In genomic region chr9:93031629-93032431, GRCh38 we compare ENCODE assay signal across 13 cellular contexts. TPM values are rescaled to one million over a fixed set of nuclear protein-coding genes. Genes with fewer than 3 reads are reported as not detected.
A peak's percentile ranks its signal among the peaks of the same experiment; 100 is the strongest.
DNase-seq lines count a peak whose midpoint lies in the region; ATAC-seq and TF ChIP-seq lines count a peak whose summit lies in the region.
"Had no signal": no experiment of that assay in that cellular context is flagged by ENCODE, and none has a peak within 500 bp of the region (broad histone marks: within the 10 kb centered on the region; RNA-seq: fewer than 3 reads in every experiment).

No MANE protein-coding gene starts in this region.

- no peak for TF ChIP-seq POLR2A in breast epithelium (IDR thresholded peaks at IDR 0.05)

- CTCF ChIA-PET in MCF 10A (lab: Yijun Ruan, JAX) (interaction anchor here (1.2 kb wide), 1 partner anchor 17 kb away, joined by 3 read pairs; no protein-coding TSS in a partner anchor), T-cell (lab: Charles Lee) (no interaction called here)

- H3K4me3 ChIP-seq in breast epithelium, result no peak overlapping the region
- H3K4me3 ChIP-seq: Peyer's patch had no signal

- no peaks in the 10 kb centered on the region for H3K4me1 ChIP-seq in breast epithelium
- H3K4me1 ChIP-seq: Peyer's patch had no signal

- no peak for ATAC-seq in T-cell (replicated peaks in 1 of 4)
- ATAC-seq in stimulated activated naive CD8-positive, alpha-beta T cell treated with anti-CD3 and anti-CD28 coated beads, Interleukin-15, amount 100 ng/mL, for 72 hours, result no peak

- no TSS peak for BruUV-seq in MCF 10A (replicated peaks; lab: Mats Ljungman, UMichigan)

- DNase-seq in MCF 10A (ENCODE audit: unreplicated experiment), result peak; percentile 22
- DNase-seq in breast epithelium (ENCODE audit: low spot score in 2 of 2), result no peak
- DNase-seq in T-cell, result no peak
- peak; percentile 37 for DNase-seq in globus pallidus (ENCODE audit: low spot score)
- no peak for DNase-seq in stimulated activated naive CD8-positive, alpha-beta T cell treated with anti-CD3 and anti-CD28 coated beads, Interleukin-15, amount 100 ng/mL, for 72 hours
- DNase-seq in NCI-H2171 treated with DMSO at 0.1 percent for 48 hours (lab: John Stamatoyannopoulos, UW), result no peak
- no peak for DNase-seq in NCI-H146 (lab: John Stamatoyannopoulos, UW)
- DNase-seq in chondrocyte (ENCODE audit: low spot score), result no peak
- DNase-seq: NCI-H1105; NCI-H510A; Peyer's patch; stimulated activated CD4-positive, alpha-beta T cell treated with anti-CD3 and anti-CD28 coated beads, Interleukin-2, amount 100 ng/mL, for 24 hours had no signal

- H3K36me3 Mint-ChIP-seq in MCF 10A (ENCODE audit: insufficient read depth, unreplicated experiment) (no peaks in the 10 kb centered on the region), T-cell (peaks cover 58% of the 10 kb centered on the region), chondrocyte (ENCODE audit: low read depth) (no peaks in the 10 kb centered on the region)

- H3K27me3 Mint-ChIP-seq in MCF 10A (ENCODE audit: insufficient read depth, unreplicated experiment), result peaks cover 41% of the 10 kb centered on the region
- H3K27me3 Mint-ChIP-seq in T-cell, result no peaks in the 10 kb centered on the region
- no peaks in the 10 kb centered on the region for H3K27me3 Mint-ChIP-seq in stimulated activated naive CD8-positive, alpha-beta T cell treated with anti-CD3 and anti-CD28 coated beads, Interleukin-15, amount 100 ng/mL, for 72 hours
- H3K27me3 Mint-ChIP-seq in chondrocyte (ENCODE audit: low read depth), result peaks cover 31% of the 10 kb centered on the region

- H3K27ac ChIP-seq in breast epithelium, result no peak overlapping the region
- H3K27ac ChIP-seq: Peyer's patch had no signal

- H3K9me3 ChIP-seq in breast epithelium, result no peaks in the 10 kb centered on the region
- H3K9me3 ChIP-seq: Peyer's patch had no signal

- H3K36me3 ChIP-seq in breast epithelium, result no peaks in the 10 kb centered on the region
- H3K36me3 ChIP-seq: Peyer's patch had no signal

- H3K4me1 Mint-ChIP-seq in MCF 10A (ENCODE audit: insufficient read depth, unreplicated experiment) (no peaks in the 10 kb centered on the region), T-cell (peaks cover 75 to 85% (median 77%) of the 10 kb centered on the region in 3 donors), chondrocyte (ENCODE audit: low read depth) (peaks cover 3% of the 10 kb centered on the region)
- H3K4me1 Mint-ChIP-seq in stimulated activated naive CD8-positive, alpha-beta T cell treated with anti-CD3 and anti-CD28 coated beads, Interleukin-15, amount 100 ng/mL, for 72 hours, result peaks cover 64% of the 10 kb centered on the region

- H3K9me3 Mint-ChIP-seq in MCF 10A (ENCODE audit: unreplicated experiment) (no peaks in the 10 kb centered on the region), T-cell (no peaks in the 10 kb centered on the region), chondrocyte (ENCODE audit: low read depth) (no peaks in the 10 kb centered on the region)
- no peaks in the 10 kb centered on the region for H3K9me3 Mint-ChIP-seq in stimulated activated naive CD8-positive, alpha-beta T cell treated with anti-CD3 and anti-CD28 coated beads, Interleukin-15, amount 100 ng/mL, for 72 hours

- TF ChIP-seq CTCF in MCF 10A (IDR thresholded peaks at IDR 0.05; ENCODE audit: unreplicated experiment) (no peak), breast epithelium (IDR thresholded peaks at IDR 0.05) (no peak), chondrocyte (IDR thresholded peaks at IDR 0.05) (no peak)

- intact Hi-C loops in MCF 10A (cut with micrococcal nuclease) (no loop called here), breast epithelium (cut with DNase I; ENCODE audit: low total_unique reads) (no loop called here)

- POLR2A ChIA-PET in MCF 10A (lab: Yijun Ruan, JAX) (interaction anchor here (0.7 kb wide), 1 partner anchor 89 kb away, joined by 3 read pairs; no protein-coding TSS in a partner anchor), T-cell (lab: Charles Lee) (no interaction called here)

- H3K27ac Mint-ChIP-seq in MCF 10A (ENCODE audit: low read depth, unreplicated experiment), result no peak overlapping the region
- H3K27ac Mint-ChIP-seq in T-cell, result peak overlapping the region; percentile 81 to 99
- peak overlapping the region; percentile 50 to 66 for H3K27ac Mint-ChIP-seq in stimulated activated naive CD8-positive, alpha-beta T cell treated with anti-CD3 and anti-CD28 coated beads, Interleukin-15, amount 100 ng/mL, for 72 hours
- H3K27ac Mint-ChIP-seq in chondrocyte (ENCODE audit: unreplicated experiment), result no peak overlapping the region
- H3K27ac Mint-ChIP-seq: progenitor cell of endocrine pancreas had no signal

- no peaks in the 10 kb centered on the region for H3K27me3 ChIP-seq in breast epithelium
- H3K27me3 ChIP-seq: Peyer's patch had no signal

- H3K4me3 Mint-ChIP-seq in MCF 10A (ENCODE audit: unreplicated experiment) (no peak overlapping the region), T-cell (peak overlapping the region in 2 of 3 donors; percentile 21 to 75), chondrocyte (ENCODE audit: unreplicated experiment) (no peak overlapping the region)
- no peak overlapping the region for H3K4me3 Mint-ChIP-seq in stimulated activated naive CD8-positive, alpha-beta T cell treated with anti-CD3 and anti-CD28 coated beads, Interleukin-15, amount 100 ng/mL, for 72 hours

RNA-seq across cellular contexts. Expression of gene SUSD3, which starts 26.7 kb away (rescaled TPM):
- total RNA-seq in MCF 10A (2022), result not detected in 2 replicates
- 10 to 100 TPM in 2 of 3 donors, 1 to 10 TPM in 1; 1.3 to 52.4 (median 45.9) TPM for total RNA-seq in breast epithelium
- 10 to 100 TPM; 39.6 to 79.2 (median 71.2) TPM for total RNA-seq in T-cell
- not detected in 3 replicates for total RNA-seq in chondrocyte

Comparison
In these comparisons a context has a peak if more than half of its experiments do, and no peak if none do; other contexts are left out.
1. DNase-seq: peak in MCF 10A (single experiment) and globus pallidus (single experiment); none in breast epithelium (0 of 2), T-cell (0 of 34), stimulated activated naive CD8-positive, alpha-beta T cell treated with anti-CD3 and anti-CD28 coated beads, Interleukin-15, amount 100 ng/mL, for 72 hours (0 of 2), NCI-H2171 treated with DMSO at 0.1 percent for 48 hours (single experiment), NCI-H146 (single experiment) and chondrocyte (single experiment).
2. H3K27ac Mint-ChIP-seq: peak in T-cell (2 of 2) and stimulated activated naive CD8-positive, alpha-beta T cell treated with anti-CD3 and anti-CD28 coated beads, Interleukin-15, amount 100 ng/mL, for 72 hours (2 of 2); none in MCF 10A (single experiment) and chondrocyte (single experiment).
3. H3K4me3 Mint-ChIP-seq: peak in T-cell (2 of 3); none in MCF 10A (single experiment), stimulated activated naive CD8-positive, alpha-beta T cell treated with anti-CD3 and anti-CD28 coated beads, Interleukin-15, amount 100 ng/mL, for 72 hours (0 of 2) and chondrocyte (single experiment).